1 cellular context compared by ENCODE assay signal in genomic region chr7:40507166-40507565, GRCh38.
TF ChIP-seq lines count a peak whose summit lies in the region.

No MANE protein-coding gene starts in this region.

TF ChIP-seq in K562, 482 proteins besides CTCF, POLR2A, EP300 and RAD21 (continued from another document):
- no peak for TF ChIP-seq NCOA1 (IDR thresholded peaks at IDR 0.05; ENCODE audit: low read depth)
- TF ChIP-seq SREBF1 (IDR thresholded peaks at IDR 0.05; ENCODE audit: borderline replicate concordance, low read depth, low read length) = no peak
- TF ChIP-seq HIVEP1 (CRISPR knock-in tag; IDR thresholded peaks at IDR 0.05) = no peak
- no peak for TF ChIP-seq CAMTA2 (CRISPR knock-in tag; conservative IDR thresholded peaks at IDR 0.05)
- TF ChIP-seq ZNF76 (CRISPR knock-in tag; IDR thresholded peaks at IDR 0.05; ENCODE audit: borderline replicate concordance) = no peak
- no peak for TF ChIP-seq ZBTB7A (IDR thresholded peaks at IDR 0.05; ENCODE audit: borderline replicate concordance, control insufficient read depth, low read depth, low read length)
- no peak for TF ChIP-seq CEBPZ (IDR thresholded peaks at IDR 0.05; ENCODE audit: borderline replicate concordance, low read depth, low read length)
